ENCODE assay signal across 1 cellular context in genomic region chr2:263774-264492, GRCh38.
TF ChIP-seq lines count a peak whose summit lies in the region.

TSS of gene SH3YL1 (minus strand) at chr2:264032. CDS start at chr2:263984, 48 bp downstream.

TF ChIP-seq in HepG2, 621 proteins besides CTCF, POLR2A, EP300 and RAD21 (continued from another document and continues in another):
- TF ChIP-seq BRF2 (CRISPR knock-in tag; IDR thresholded peaks at IDR 0.05), result no peak
- TF ChIP-seq SMYD3 (CRISPR knock-in tag; IDR thresholded peaks at IDR 0.05), result no peak
- TF ChIP-seq ZNF230 (CRISPR knock-in tag; IDR thresholded peaks at IDR 0.05), result no peak
- no peak for TF ChIP-seq PREB (CRISPR knock-in tag; IDR thresholded peaks at IDR 0.05)
- TF ChIP-seq PHF5A (CRISPR knock-in tag; IDR thresholded peaks at IDR 0.05; ENCODE audit: low read depth, unreplicated experiment), result no peak
- no peak for TF ChIP-seq NKX3-1 (CRISPR knock-in tag; IDR thresholded peaks at IDR 0.05)
- no peak for TF ChIP-seq ZNF704 (CRISPR knock-in tag; IDR thresholded peaks at IDR 0.05; ENCODE audit: borderline replicate concordance)
- no peak for TF ChIP-seq ZHX2 (IDR thresholded peaks at IDR 0.05; ENCODE audit: low read depth)
- TF ChIP-seq ZHX2 (CRISPR knock-in tag; IDR thresholded peaks at IDR 0.05; ENCODE audit: borderline replicate concordance), result no peak
- TF ChIP-seq ZNF468 (CRISPR knock-in tag; IDR thresholded peaks at IDR 0.05), result peak; percentile 19; the same call in 1 of the 2 replicates
- TF ChIP-seq ZNF562 (CRISPR knock-in tag; IDR thresholded peaks at IDR 0.05; ENCODE audit: borderline replicate concordance), result no peak
- no peak for TF ChIP-seq ZBTB1 (CRISPR knock-in tag; IDR thresholded peaks at IDR 0.05; ENCODE audit: borderline replicate concordance)
- no peak for TF ChIP-seq ZFP36L1 (CRISPR knock-in tag; IDR thresholded peaks at IDR 0.05)
- TF ChIP-seq SP4 (CRISPR knock-in tag; IDR thresholded peaks at IDR 0.05), result peak; percentile 45; the same call in 1 of the 2 replicates
- 0 out of 2 replicates have a peak, but pooled peaks have one; percentile 30 for TF ChIP-seq ZHX1 (CRISPR knock-in tag; IDR thresholded peaks at IDR 0.05; ENCODE audit: low read depth)
- TF ChIP-seq THRA (CRISPR knock-in tag; IDR thresholded peaks at IDR 0.05; ENCODE audit: borderline replicate concordance), result no peak
- peak; percentile 71 for TF ChIP-seq ZNF607 (CRISPR knock-in tag; IDR thresholded peaks at IDR 0.05; ENCODE audit: borderline replicate concordance)
- TF ChIP-seq NR2C2 (CRISPR knock-in tag; IDR thresholded peaks at IDR 0.05; ENCODE audit: borderline replicate concordance), result no peak
- TF ChIP-seq ZKSCAN1 (IDR thresholded peaks at IDR 0.05; ENCODE audit: low read length), result no peak
- TF ChIP-seq THAP8 (CRISPR knock-in tag; IDR thresholded peaks at IDR 0.05; ENCODE audit: borderline replicate concordance), result no peak
- no peak for TF ChIP-seq SIN3A (IDR thresholded peaks at IDR 0.05; ENCODE audit: borderline replicate concordance, low read depth, low read length)
- no peak for TF ChIP-seq KDM2A (CRISPR knock-in tag; IDR thresholded peaks at IDR 0.05; ENCODE audit: borderline replicate concordance, low read depth)
- no peak for TF ChIP-seq JARID2 (CRISPR knock-in tag; IDR thresholded peaks at IDR 0.05; ENCODE audit: insufficient replicate concordance)
- TF ChIP-seq SCMH1 (CRISPR knock-in tag; IDR thresholded peaks at IDR 0.05; ENCODE audit: borderline replicate concordance), result no peak
- TF ChIP-seq ZNF33A (CRISPR knock-in tag; IDR thresholded peaks at IDR 0.05; ENCODE audit: borderline replicate concordance), result no peak
- peak; percentile 64; the same call in 1 of the 2 replicates for TF ChIP-seq ZMYM2 (CRISPR knock-in tag; IDR thresholded peaks at IDR 0.05)
- TF ChIP-seq NFYB (CRISPR knock-in tag; IDR thresholded peaks at IDR 0.05), result no peak
- no peak for TF ChIP-seq ZNF121 (CRISPR knock-in tag; IDR thresholded peaks at IDR 0.05)
- no peak for TF ChIP-seq ZNF772 (CRISPR knock-in tag; IDR thresholded peaks at IDR 0.05)
- no peak for TF ChIP-seq RXRB (CRISPR knock-in tag; IDR thresholded peaks at IDR 0.05; ENCODE audit: borderline replicate concordance)
- TF ChIP-seq ZNF18 (CRISPR knock-in tag; IDR thresholded peaks at IDR 0.05; ENCODE audit: insufficient replicate concordance), result no peak
- no peak for TF ChIP-seq PHF20 (CRISPR knock-in tag; IDR thresholded peaks at IDR 0.05)
- 0 out of 2 replicates have a peak, but pooled peaks have one; percentile 29 for TF ChIP-seq PRMT3 (CRISPR knock-in tag; IDR thresholded peaks at IDR 0.05; ENCODE audit: borderline replicate concordance, low read depth)
- TF ChIP-seq KLF15 (CRISPR knock-in tag; IDR thresholded peaks at IDR 0.05; ENCODE audit: borderline replicate concordance), result no peak
- no peak for TF ChIP-seq ZNF567 (CRISPR knock-in tag; IDR thresholded peaks at IDR 0.05; ENCODE audit: borderline replicate concordance)
- 0 out of 2 replicates have a peak, but pooled peaks have one; percentile 38 for TF ChIP-seq FOXM1 (CRISPR knock-in tag; IDR thresholded peaks at IDR 0.05)
- TF ChIP-seq ZSCAN22 (CRISPR knock-in tag; IDR thresholded peaks at IDR 0.05), result no peak
- no peak for TF ChIP-seq NCOA5 (CRISPR knock-in tag; IDR thresholded peaks at IDR 0.05)
- no peak for TF ChIP-seq MXI1 (IDR thresholded peaks at IDR 0.05; ENCODE audit: borderline replicate concordance, low read depth, low read length)
- 0 out of 2 replicates have a peak, but pooled peaks have one; percentile 83 for TF ChIP-seq ZNF446 (CRISPR knock-in tag; IDR thresholded peaks at IDR 0.05)
- TF ChIP-seq U2AF1 (optimal IDR thresholded peaks at IDR 0.05; ENCODE audit: low read depth, low read length), result no peak
- TF ChIP-seq ZFP1 (CRISPR knock-in tag; IDR thresholded peaks at IDR 0.05), result no peak
- 0 out of 2 replicates have a peak, but pooled peaks have one; percentile 43 for TF ChIP-seq ARHGAP35 (CRISPR knock-in tag; IDR thresholded peaks at IDR 0.05; ENCODE audit: borderline replicate concordance)
- TF ChIP-seq CCDC6 (CRISPR knock-in tag; IDR thresholded peaks at IDR 0.05), result 0 out of 2 replicates have a peak, but pooled peaks have one; percentile 2
- no peak for TF ChIP-seq LBX2 (CRISPR knock-in tag; IDR thresholded peaks at IDR 0.05; ENCODE audit: borderline replicate concordance)
- no peak for TF ChIP-seq ZNF644 (CRISPR knock-in tag; IDR thresholded peaks at IDR 0.05; ENCODE audit: low read depth)
- TF ChIP-seq ZNF354B (CRISPR knock-in tag; IDR thresholded peaks at IDR 0.05), result no peak
- no peak for TF ChIP-seq NRL (CRISPR knock-in tag; IDR thresholded peaks at IDR 0.05; ENCODE audit: borderline replicate concordance)
- TF ChIP-seq NFIB (CRISPR knock-in tag; IDR thresholded peaks at IDR 0.05; ENCODE audit: borderline replicate concordance), result no peak
- peak; percentile 85; the same call in 1 of the 2 replicates for TF ChIP-seq ZNF790 (CRISPR knock-in tag; IDR thresholded peaks at IDR 0.05; ENCODE audit: borderline replicate concordance)
